9 cellular contexts compared by ENCODE assay signal in genomic region chr19:3188627-3189596, GRCh38. TPM values are rescaled to one million over a fixed set of nuclear protein-coding genes. Genes with fewer than 3 reads are reported as not detected.
DNase-seq lines count a peak whose midpoint lies in the region; ATAC-seq and TF ChIP-seq lines count a peak whose summit lies in the region.
"Had no signal": no experiment of that assay in that cellular context is flagged by ENCODE, and none has a peak within 500 bp of the region (broad histone marks: within the 10 kb centered on the region; RNA-seq: fewer than 3 reads in every experiment).

No MANE protein-coding gene starts in this region.

- CTCF ChIA-PET in CD4-positive, alpha-beta memory T cell (lab: Charles Lee; ENCODE audit: partially characterized antibody), result interaction anchor here (0.9 kb wide), 1 partner anchor 25 kb away, joined by 3 read pairs; no protein-coding TSS in a partner anchor

- H3K4me1 Mint-ChIP-seq in CD4-positive, alpha-beta memory T cell, result peaks cover 31 to 51% (median 44%) of the 10 kb centered on the region in 4 donors
- peaks cover 37% of the 10 kb centered on the region for H3K4me1 Mint-ChIP-seq in activated naive CD8-positive, alpha-beta T cell treated with anti-CD3 and anti-CD28 coated beads, Interleukin-2, amount 10 ng/mL, durations not matched to agents 7 days and 5 days
- peaks cover 26 to 47% of the 10 kb centered on the region in 2 donors for H3K4me1 Mint-ChIP-seq in natural killer cell

- H3K9me3 Mint-ChIP-seq in CD4-positive, alpha-beta memory T cell, result no peaks in the 10 kb centered on the region
- H3K9me3 Mint-ChIP-seq in activated naive CD8-positive, alpha-beta T cell treated with anti-CD3 and anti-CD28 coated beads, Interleukin-2, amount 10 ng/mL, durations not matched to agents 7 days and 5 days, result no peaks in the 10 kb centered on the region
- no peaks in the 10 kb centered on the region for H3K9me3 Mint-ChIP-seq in natural killer cell

- no peaks in the 10 kb centered on the region for H3K27me3 Mint-ChIP-seq in CD4-positive, alpha-beta memory T cell
- no peaks in the 10 kb centered on the region for H3K27me3 Mint-ChIP-seq in activated naive CD8-positive, alpha-beta T cell treated with anti-CD3 and anti-CD28 coated beads, Interleukin-2, amount 10 ng/mL, durations not matched to agents 7 days and 5 days
- H3K27me3 Mint-ChIP-seq in natural killer cell (ENCODE audit: low read depth in 2 of 2), result no peaks in the 10 kb centered on the region

- H3K36me3 Mint-ChIP-seq in CD4-positive, alpha-beta memory T cell, result peaks cover 10 to 26% of the 10 kb centered on the region in 2 donors
- peaks cover 17% of the 10 kb centered on the region for H3K36me3 Mint-ChIP-seq in activated naive CD8-positive, alpha-beta T cell treated with anti-CD3 and anti-CD28 coated beads, Interleukin-2, amount 10 ng/mL, durations not matched to agents 7 days and 5 days
- no peaks in the 10 kb centered on the region for H3K36me3 Mint-ChIP-seq in natural killer cell

- H3K4me1 ChIP-seq in CD4-positive, alpha-beta memory T cell (ENCODE audit: insufficient read depth, low read length), result peaks cover 47% of the 10 kb centered on the region

- ATAC-seq in activated naive CD8-positive, alpha-beta T cell treated with anti-CD3 and anti-CD28 coated beads, Interleukin-2, amount 10 ng/mL, durations not matched to agents 7 days and 5 days (ENCODE audit: low read depth), result no peak
- ATAC-seq in natural killer cell (no peak), GM21529 (IDR thresholded peaks at IDR 0.05; ENCODE audit: unreplicated experiment) (no peak)

- intact Hi-C loops in CD4-positive, alpha-beta memory T cell (cut with micrococcal nuclease), result loop anchor here (5.0 kb wide), 1 partner anchor 152 kb away; no protein-coding TSS in a partner anchor
- intact Hi-C loops in natural killer cell (cut with micrococcal nuclease), result loop anchor here (10.0 kb wide), 2 partner anchors 234 to 246 kb away; no protein-coding TSS in a partner anchor

- no peaks in the 10 kb centered on the region for H3K27me3 ChIP-seq in CD4-positive, alpha-beta memory T cell (ENCODE audit: insufficient read depth, low read length)
- H3K27me3 ChIP-seq in GM06990 (replicated peaks; ENCODE audit: control insufficient read depth, insufficient read depth, low read length), result no peaks in the 10 kb centered on the region

- DNase-seq in CD4-positive, alpha-beta memory T cell, result no peak
- DNase-seq in GM06990 (ENCODE audit: extremely low read depth, insufficient read length), result peak; percentile 11
- DNase-seq in activated naive CD8-positive, alpha-beta T cell treated with anti-CD3 and anti-CD28 coated beads, Interleukin-2, amount 10 ng/mL, durations not matched to agents 7 days and 5 days, result no peak
- DNase-seq in natural killer cell, result no peak
- DNase-seq in KG1 (lab: John Stamatoyannopoulos, UW), result no peak
- DNase-seq in NCI-H2171 treated with DMSO at 0.1 percent for 48 hours (lab: John Stamatoyannopoulos, UW), result no peak
- DNase-seq: left ventricle myocardium inferior had no signal

- H3K27ac Mint-ChIP-seq in CD4-positive, alpha-beta memory T cell, result peak overlapping the region in 5 of 7 donors; percentile 12 to 77 (median 57)
- H3K27ac Mint-ChIP-seq in activated naive CD8-positive, alpha-beta T cell treated with anti-CD3 and anti-CD28 coated beads, Interleukin-2, amount 10 ng/mL, durations not matched to agents 7 days and 5 days, result peak overlapping the region; percentile 72
- peak overlapping the region in 1 of 2 donors; percentile 42 for H3K27ac Mint-ChIP-seq in natural killer cell

- no peak overlapping the region for H3K27ac ChIP-seq in CD4-positive, alpha-beta memory T cell (ENCODE audit: low read depth, low read length)
- H3K27ac ChIP-seq: left ventricle myocardium inferior had no signal

- H3K4me3 ChIP-seq in CD4-positive, alpha-beta memory T cell (ENCODE audit: low read length in 2 of 2), result no peak overlapping the region
- H3K4me3 ChIP-seq in GM06990 (replicated peaks; ENCODE audit: low read depth, low read length), result no peak overlapping the region
- H3K4me3 ChIP-seq: left ventricle myocardium inferior had no signal

- H3K9me3 ChIP-seq in CD4-positive, alpha-beta memory T cell (ENCODE audit: control insufficient read depth in 1 of 2, low read length in 2 of 2), result no peaks in the 10 kb centered on the region
- H3K9me3 ChIP-seq: left ventricle myocardium inferior had no signal

- POLR2A ChIA-PET in CD4-positive, alpha-beta memory T cell (lab: Charles Lee; ENCODE audit: partially characterized antibody), result interaction anchor here (0.8 to 1.1 kb wide), 3 partner anchors 10 to 12 kb away, joined by 3 read pairs; partner anchors contain the start of gene S1PR4
- POLR2A ChIA-PET in activated naive CD8-positive, alpha-beta T cell treated with anti-CD3 and anti-CD28 coated beads, Interleukin-2, amount 10 ng/mL, durations not matched to agents 7 days and 5 days (lab: Charles Lee), result interaction anchor here (0.8 kb wide), 1 partner anchor 9 kb away, joined by 4 read pairs; no protein-coding TSS in a partner anchor

- H3K4me3 Mint-ChIP-seq in CD4-positive, alpha-beta memory T cell, result peak overlapping the region; percentile 18 to 78 (median 61)
- H3K4me3 Mint-ChIP-seq in activated naive CD8-positive, alpha-beta T cell treated with anti-CD3 and anti-CD28 coated beads, Interleukin-2, amount 10 ng/mL, durations not matched to agents 7 days and 5 days, result peak overlapping the region; percentile 55
- H3K4me3 Mint-ChIP-seq in natural killer cell, result peak overlapping the region; percentile 56

- TF ChIP-seq CTCF in GM06990 (IDR thresholded peaks at IDR 0.05; ENCODE audit: insufficient read depth, low read length, poor library complexity, severe bottlenecking), result no peak
- no peak for TF ChIP-seq CTCF in natural killer cell (IDR thresholded peaks at IDR 0.05)

- peaks cover 4% of the 10 kb centered on the region for H3K36me3 ChIP-seq in CD4-positive, alpha-beta memory T cell (ENCODE audit: insufficient read depth, low read length)
- H3K36me3 ChIP-seq in GM06990 (ENCODE audit: control insufficient read depth, insufficient read depth, low read length), result peaks cover 11% of the 10 kb centered on the region

RNA-seq across cellular contexts. Expression of gene NCLN, which starts 3.2 kb away (rescaled TPM):
- total RNA-seq in CD4-positive, alpha-beta memory T cell, result 10 to 100 TPM; 53.0 to 59.3 TPM
- polyA plus RNA-seq in CD4-positive, alpha-beta memory T cell, result 10 to 100 TPM; 25.1 to 45.6 TPM
- 10 to 100 TPM; 51.1 to 53.8 TPM for total RNA-seq in activated naive CD8-positive, alpha-beta T cell treated with anti-CD3 and anti-CD28 coated beads, Interleukin-2, amount 10 ng/mL, durations not matched to agents 7 days and 5 days
- total RNA-seq in natural killer cell, result 10 to 100 TPM; 39.6 to 61.4 (median 49.0) TPM

RNA-seq across cellular contexts. Expression of gene S1PR4, which starts 10.3 kb away (rescaled TPM):
- total RNA-seq in CD4-positive, alpha-beta memory T cell, result 100 to 1,000 TPM; 231 to 235 TPM
- polyA plus RNA-seq in CD4-positive, alpha-beta memory T cell, result 100 to 1,000 TPM; 448 to 503 TPM
- 100 to 1,000 TPM; 133 to 134 TPM for total RNA-seq in activated naive CD8-positive, alpha-beta T cell treated with anti-CD3 and anti-CD28 coated beads, Interleukin-2, amount 10 ng/mL, durations not matched to agents 7 days and 5 days
- total RNA-seq in natural killer cell, result 10 to 100 TPM; 37.1 to 60.4 (median 51.7) TPM
- total RNA-seq: M059J had no signal

RNA-seq across cellular contexts. Expression of gene CELF5, which starts 35.5 kb away (rescaled TPM):
- total RNA-seq in CD4-positive, alpha-beta memory T cell, result under 1 TPM; 0.44 to 0.64 TPM
- under 1 TPM in 1 of 2 donors, not detected in 1; 0.32 TPM for polyA plus RNA-seq in CD4-positive, alpha-beta memory T cell
- under 1 TPM in 1 of 2 experiments, not detected in 1; 0.14 TPM for total RNA-seq in activated naive CD8-positive, alpha-beta T cell treated with anti-CD3 and anti-CD28 coated beads, Interleukin-2, amount 10 ng/mL, durations not matched to agents 7 days and 5 days
- total RNA-seq in natural killer cell, result under 1 TPM in 2 of 3 donors, not detected in 1; 0.41 to 0.83 TPM
- total RNA-seq: left ventricle myocardium inferior, M059J had no signal

RNA-seq across cellular contexts. Expression of gene GNA15, which starts 53.1 kb away (rescaled TPM):
- total RNA-seq in CD4-positive, alpha-beta memory T cell, result 1 to 10 TPM; 2.5 to 2.8 TPM
- 1 to 10 TPM; 4.1 to 4.8 TPM for polyA plus RNA-seq in CD4-positive, alpha-beta memory T cell
- 10 to 100 TPM; 17.9 to 19.5 TPM for total RNA-seq in activated naive CD8-positive, alpha-beta T cell treated with anti-CD3 and anti-CD28 coated beads, Interleukin-2, amount 10 ng/mL, durations not matched to agents 7 days and 5 days
- 10 to 100 TPM in 1 of 3 donors, 1 to 10 TPM in 2; 3.9 to 10.4 (median 8.4) TPM for total RNA-seq in natural killer cell
- total RNA-seq: M059J had no signal
